In the genomic region with DNA sequence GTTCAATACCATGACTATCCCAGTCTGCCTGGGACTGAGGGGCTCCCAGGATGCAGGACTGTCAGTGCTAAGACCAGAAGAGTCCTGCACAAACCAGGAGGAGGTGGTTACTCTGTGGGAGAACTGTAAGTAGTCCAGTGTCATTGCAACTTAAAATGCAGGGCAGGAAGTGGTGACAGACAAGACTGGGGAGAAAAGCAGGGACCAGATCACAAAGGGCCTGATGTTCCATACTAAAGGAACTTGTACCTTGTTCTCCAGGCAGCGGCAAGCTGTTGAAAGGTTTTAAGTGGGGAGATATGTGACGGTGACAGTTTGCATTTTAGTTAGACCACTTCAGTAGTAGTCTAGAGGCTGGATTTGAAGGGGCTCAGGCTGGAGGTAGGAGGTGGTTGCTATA, we compare ENCODE assay signal across 20 cellular contexts.
DNase-seq lines count a peak whose midpoint lies in the region; ATAC-seq and TF ChIP-seq lines count a peak whose summit lies in the region.
"Had no signal": no experiment of that assay in that cellular context is flagged by ENCODE, and none has a peak within 500 bp of the region (broad histone marks: within the 10 kb centered on the region; RNA-seq: fewer than 3 reads in every experiment).

No MANE protein-coding gene starts in this region.

- no peak for TF ChIP-seq POLR2A in NB4 (IDR thresholded peaks at IDR 0.05; ENCODE audit: extremely low read depth, insufficient read length)

- ATAC-seq in left ventricle myocardium superior (peak; percentile 80), HG03469 (IDR thresholded peaks at IDR 0.05; ENCODE audit: unreplicated experiment) (no peak)
- ATAC-seq in stimulated activated naive CD8-positive, alpha-beta T cell treated with anti-CD3 and anti-CD28 coated beads, Interleukin-15, Interleukin-2, amounts not matched to agents 100 U/mL and 50 U/mL, for 24 hours = no peak
- ATAC-seq: GM12878 had no signal

- intact Hi-C loops in left ventricle myocardium superior (cut with micrococcal nuclease) = no loop called here
- intact Hi-C loops in cardiac septum (cut with DNase I) = no loop called here

- in situ Hi-C loops in KBM-7 (cut with MboI; ENCODE audit: low pct_unique_long_range_greater_than_20kb, low sequenced_read_pairs) = no loop called here

- TF ChIP-seq CTCF in NB4 (IDR thresholded peaks at IDR 0.05; ENCODE audit: low read depth, low read length) = no peak

- H3K4me3 ChIP-seq in NB4 (ENCODE audit: low read depth, low read length) = no peak overlapping the region
- H3K4me3 ChIP-seq: A549; BLaER1 treated with 17β-estradiol and CSF1 and Interleukin-3, amounts not matched to agents 10 nM and 100 nM; GM12878; PC-9 had no signal

- DNase-seq in left ventricle myocardium superior (no peak), cardiac septum (ENCODE audit: low spot score) (no peak), NB4 (ENCODE audit: low read depth) (peak; percentile 8), cerebellar cortex (ENCODE audit: low spot score) (peak; percentile 8), OCI-M1 (lab: John Stamatoyannopoulos, UW) (no peak), KBM-7 (no peak)
- no peak for DNase-seq in stimulated activated naive CD8-positive, alpha-beta T cell treated with anti-CD3 and anti-CD28 coated beads, Interleukin-15, Interleukin-2, amounts not matched to agents 100 U/mL and 50 U/mL, for 24 hours
- DNase-seq: CD8-positive, alpha-beta memory T cell; DMS79 treated with DMSO at 0.1 percent for 48 hours; GDM1; H7; NCI-H1092; NCI-H146; NCI-H2081; NCI-H748 treated with DMSO at 0.1 percent for 48 hours; PC-9 had no signal

Comparison
In these comparisons a context has a peak if more than half of its experiments do, and no peak if none do; other contexts are left out.
1. DNase-seq: peak in NB4 (single experiment) and cerebellar cortex (single experiment); none in left ventricle myocardium superior (single experiment), cardiac septum (single experiment), OCI-M1 (single experiment), KBM-7 (single experiment) and stimulated activated naive CD8-positive, alpha-beta T cell treated with anti-CD3 and anti-CD28 coated beads, Interleukin-15, Interleukin-2, amounts not matched to agents 100 U/mL and 50 U/mL, for 24 hours (single experiment).